In the genomic region with DNA sequence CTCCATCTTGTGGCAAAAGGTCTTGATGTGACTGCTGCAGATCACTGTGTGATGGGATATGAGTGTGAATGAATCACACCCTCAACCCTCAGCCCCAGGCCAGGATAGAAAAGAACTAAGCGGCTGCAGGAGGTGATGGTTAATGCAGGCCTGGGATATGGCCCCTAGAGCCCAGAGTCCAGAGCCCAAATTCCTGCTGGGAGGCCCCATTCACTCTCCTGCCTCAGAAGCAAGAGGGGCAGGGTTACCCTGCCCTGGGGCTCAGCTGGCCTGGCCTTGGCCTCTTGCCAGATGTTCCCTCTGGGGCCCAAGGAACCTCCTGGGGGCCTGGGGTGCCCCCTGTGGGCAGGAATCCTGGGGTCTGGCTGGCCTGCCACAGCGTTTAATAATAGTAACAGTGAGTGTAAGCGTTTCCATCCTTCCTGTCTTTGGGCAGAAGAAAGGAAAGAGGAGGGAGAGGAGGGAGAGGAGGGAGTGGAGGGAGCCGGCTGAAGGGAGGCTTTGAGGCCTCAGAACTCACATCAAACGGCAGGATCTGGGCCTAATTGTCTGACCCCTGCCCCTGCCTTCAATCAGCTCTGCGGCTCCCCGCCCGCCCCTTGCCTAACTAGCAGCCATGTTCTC, we compare ENCODE assay signal across 9 cellular contexts. TPM values are rescaled to one million over a fixed set of nuclear protein-coding genes. Genes with fewer than 3 reads are reported as not detected.
DNase-seq lines count a peak whose midpoint lies in the region; ATAC-seq and TF ChIP-seq lines count a peak whose summit lies in the region.
"Had no signal": no experiment of that assay in that cellular context is flagged by ENCODE, and none has a peak within 500 bp of the region (broad histone marks: within the 10 kb centered on the region; RNA-seq: fewer than 3 reads in every experiment).

No MANE protein-coding gene starts in this region.

- H2AFZ ChIP-seq in hepatocyte, result no peak overlapping the region

- no peaks in the 10 kb centered on the region for H3K79me2 ChIP-seq in hepatocyte

- H3K36me3 ChIP-seq in adrenal gland (replicated peaks in 1 of 2) (no peaks in the 10 kb centered on the region), hepatocyte (replicated peaks; ENCODE audit: insufficient read depth, low read depth) (no peaks in the 10 kb centered on the region), stomach smooth muscle (ENCODE audit: control insufficient read depth in 2 of 2, insufficient read depth in 2 of 2, low read length in 2 of 2) (peaks cover 9 to 10% of the 10 kb centered on the region in 2 donors)

- peaks cover 5% of the 10 kb centered on the region; the same call in 1 of the 2 replicates for H3K36me3 Mint-ChIP-seq in HFFc6 (ENCODE audit: low read depth)

- peaks cover 3% of the 10 kb centered on the region; the same call in 1 of the 2 replicates for H3K27me3 Mint-ChIP-seq in HFFc6 (ENCODE audit: insufficient read depth)

- peak overlapping the region; percentile 67 for H3K4me2 ChIP-seq in hepatocyte

- no peaks in the 10 kb centered on the region for H3K9me3 ChIP-seq in adrenal gland (replicated peaks in 1 of 3)
- H3K9me3 ChIP-seq in hepatocyte (ENCODE audit: low read depth), result no peaks in the 10 kb centered on the region
- H3K9me3 ChIP-seq in stomach smooth muscle (ENCODE audit: control insufficient read depth in 2 of 2, low read length in 2 of 2), result no peaks in the 10 kb centered on the region

- peak overlapping the region; percentile 83 for H3K27ac Mint-ChIP-seq in HFFc6

- no peak for TF ChIP-seq POLR2A in adrenal gland (IDR thresholded peaks at IDR 0.05)

- no peaks in the 10 kb centered on the region for H3K27me3 ChIP-seq in adrenal gland
- H3K27me3 ChIP-seq in hepatocyte, result no peaks in the 10 kb centered on the region
- H3K27me3 ChIP-seq in stomach smooth muscle (ENCODE audit: control insufficient read depth in 1 of 2, insufficient read depth in 2 of 2, low read length in 2 of 2), result no peaks in the 10 kb centered on the region

- H4K20me1 ChIP-seq in hepatocyte (ENCODE audit: insufficient read depth, poor library complexity, severe bottlenecking), result no peaks in the 10 kb centered on the region

- peaks cover 35% of the 10 kb centered on the region for H3K4me1 Mint-ChIP-seq in HFFc6 (ENCODE audit: low read depth)

- H3K4me3 Mint-ChIP-seq in HFFc6, result peak overlapping the region; percentile 24; the same call in 1 of the 2 replicates

- H3K27ac ChIP-seq in adrenal gland (peak overlapping the region in 3 of 5 donors; percentile 1 to 87 (median 77)), hepatocyte (peak overlapping the region; percentile 93), stomach smooth muscle (ENCODE audit: low read length) (peak overlapping the region; percentile 71)

- H3K9me2 ChIP-seq in hepatocyte (replicated peaks; ENCODE audit: insufficient read depth), result no peaks in the 10 kb centered on the region

- H3K9ac ChIP-seq in stomach smooth muscle (ENCODE audit: low read length in 2 of 2), result peak overlapping the region in 1 of 2 donors; percentile 14

- ATAC-seq in HG03457 (IDR thresholded peaks at IDR 0.05; ENCODE audit: unreplicated experiment) (no peak), GM21360 (IDR thresholded peaks at IDR 0.05; ENCODE audit: unreplicated experiment) (no peak)

- TF ChIP-seq CTCF in HFFc6 (IDR thresholded peaks at IDR 0.05), result peak; percentile 71
- peak in 2 of 6 experiments; percentile 6 to 20 for TF ChIP-seq CTCF in adrenal gland (IDR thresholded peaks at IDR 0.05)
- TF ChIP-seq CTCF in hepatocyte (IDR thresholded peaks at IDR 0.05; ENCODE audit: poor library complexity), result peak; percentile 43

- 55 to 67% (median 57%) methylated on average over 7 to 8 of the region's 8 CpGs for WGBS in adrenal gland, 4 donors
- WGBS in hepatocyte (ENCODE audit: low lambda C conversion rate, missing lambda C conversion rate), result 31% methylated on average over 7 of the region's 8 CpGs

- DNase-seq in HFFc6 (peak; percentile 52), adrenal gland (no peak), hepatocyte (ENCODE audit: low spot score) (peak; percentile 70), GOT3 (lab: John Stamatoyannopoulos, UW) (no peak)
- no peak for DNase-seq in stimulated activated CD4-positive, alpha-beta T cell treated with anti-CD3 and anti-CD28 coated beads, Interleukin-2, amount 100 ng/mL, for 48 hours
- DNase-seq: NCI-H1105 had no signal

- intact Hi-C loops in adrenal gland (cut with DNase I), result no loop called here

- H3K9me3 Mint-ChIP-seq in HFFc6, result no peaks in the 10 kb centered on the region

- H3K4me3 ChIP-seq in adrenal gland (no peak overlapping the region), hepatocyte (no peak overlapping the region), stomach smooth muscle (ENCODE audit: low read length in 2 of 2) (no peak overlapping the region)

- H3K4me1 ChIP-seq in adrenal gland (replicated peaks in 1 of 2) (peaks cover 0 to 24% of the 10 kb centered on the region in 2 donors), hepatocyte (ENCODE audit: insufficient read depth) (peaks cover 37% of the 10 kb centered on the region), stomach smooth muscle (ENCODE audit: control insufficient read depth, insufficient read depth, low read length) (peaks cover 25% of the 10 kb centered on the region)

RNA-seq across cellular contexts. Expression of a gene that starts 26.2 kb away (rescaled TPM):
- total RNA-seq in HFFc6 (2021; fragmentation: NEBNext Ultra II Directional; extraction: Animal tissue kit (Norgen Biotek cat#: 25700)), result 10 to 100 TPM; 25.7 to 34.6 (median 30.1) TPM
- total RNA-seq in adrenal gland (100 to 1,000 TPM in 2 of 8 donors, 10 to 100 TPM in 6; 62.4 to 229 (median 77.7) TPM), hepatocyte (28.8 and 34.4 TPM in 2 replicates)
- polyA plus RNA-seq in adrenal gland (100 to 1,000 TPM; 118 to 145 (median 142) TPM), hepatocyte (46.7 and 61.8 TPM in 2 replicates)

Comparison
In these comparisons a context has a peak if more than half of its experiments do, and no peak if none do; other contexts are left out.
1. DNase-seq: peak in HFFc6 (single experiment) and hepatocyte (single experiment); none in adrenal gland (0 of 7), stimulated activated CD4-positive, alpha-beta T cell treated with anti-CD3 and anti-CD28 coated beads, Interleukin-2, amount 100 ng/mL, for 48 hours (0 of 2) and GOT3 (single experiment).
2. Peak in every context shown above with its lines, with median percentiles within 50 percentile points of each other: H3K27ac ChIP-seq.